In the genomic region with DNA sequence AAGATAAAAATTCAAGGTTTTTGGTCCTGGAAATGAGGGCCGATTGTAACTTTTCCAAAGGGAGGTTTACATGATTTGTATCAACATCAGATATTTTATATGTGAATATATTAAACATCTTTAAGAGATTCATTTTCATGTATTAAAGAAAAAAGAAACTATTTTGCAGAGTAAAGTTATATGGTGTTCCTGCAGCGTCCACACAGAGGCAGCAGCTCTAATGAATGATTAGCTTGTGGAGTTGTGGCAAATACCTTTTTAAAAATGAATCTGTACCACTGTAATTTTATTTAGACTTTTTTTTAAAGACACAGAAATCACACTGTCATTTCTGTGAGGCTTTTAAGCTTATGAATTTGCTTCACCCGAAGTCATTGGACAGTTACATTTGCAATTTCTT, we compare ENCODE assay signal across 23 cellular contexts. TPM values are rescaled to one million over a fixed set of nuclear protein-coding genes. Genes with fewer than 3 reads are reported as not detected.
A peak's percentile ranks its signal among the peaks of the same experiment; 100 is the strongest.
DNase-seq lines count a peak whose midpoint lies in the region; ATAC-seq and TF ChIP-seq lines count a peak whose summit lies in the region.
"Had no signal": no experiment of that assay in that cellular context is flagged by ENCODE, and none has a peak within 500 bp of the region (broad histone marks: within the 10 kb centered on the region; RNA-seq: fewer than 3 reads in every experiment).

No MANE protein-coding gene starts in this region.

- H3K27me3 ChIP-seq in HCT116 (ENCODE audit: insufficient read depth, low read length) (no peaks in the 10 kb centered on the region), brain microvascular endothelial cell (replicated peaks) (no peaks in the 10 kb centered on the region), foreskin keratinocyte (no peaks in the 10 kb centered on the region), heart right ventricle (no peaks in the 10 kb centered on the region)
- H3K27me3 ChIP-seq: Peyer's patch had no signal

- no peak overlapping the region for H3K4me3 ChIP-seq in HCT116 (replicated peaks in 1 of 2; ENCODE audit: low read depth in 1 of 2, low read length in 2 of 2)
- no peak overlapping the region for H3K4me3 ChIP-seq in brain microvascular endothelial cell (ENCODE audit: low read depth, low read length)
- no peak overlapping the region for H3K4me3 ChIP-seq in heart right ventricle
- H3K4me3 ChIP-seq: GM23248, HAP-1, Peyer's patch, SK-N-MC had no signal

- no peak overlapping the region for H3K9ac ChIP-seq in HCT116 (ENCODE audit: low read length)
- H3K9ac ChIP-seq: GM23248 had no signal

- H3K4me3 Mint-ChIP-seq in type B pancreatic cell = no peak overlapping the region
- H3K4me3 Mint-ChIP-seq: CD4-positive, CD25-positive, alpha-beta regulatory T cell had no signal

- in situ Hi-C loops in brain microvascular endothelial cell (cut with HindIII; ENCODE audit: low pct_ligation_motif_present, low sequenced_read_pairs) = no loop called here

- no peaks in the 10 kb centered on the region for H3K27me3 Mint-ChIP-seq in type B pancreatic cell
- H3K27me3 Mint-ChIP-seq: CD4-positive, CD25-positive, alpha-beta regulatory T cell had no signal

- WGBS in heart right ventricle, 2 donors = 65 to 83% methylated on average over 3 of the region's 3 CpGs

- no peaks in the 10 kb centered on the region for H3K79me2 ChIP-seq in HCT116 (ENCODE audit: insufficient read depth, low read length)

- no peaks in the 10 kb centered on the region for H4K20me1 ChIP-seq in HCT116 (ENCODE audit: insufficient read depth)

- H3K4me2 ChIP-seq in HCT116 (ENCODE audit: low read length) = no peak overlapping the region

- peaks cover 30% of the 10 kb centered on the region for H3K36me3 Mint-ChIP-seq in type B pancreatic cell

- no peaks in the 10 kb centered on the region for H3K36me3 ChIP-seq in HCT116 (ENCODE audit: control insufficient read depth in 1 of 2, insufficient read depth in 2 of 2, low read length in 2 of 2)
- no peaks in the 10 kb centered on the region for H3K36me3 ChIP-seq in brain microvascular endothelial cell (replicated peaks)
- peaks cover 0 to 49% (median 7%) of the 10 kb centered on the region in 9 donors for H3K36me3 ChIP-seq in heart right ventricle
- H3K36me3 ChIP-seq: HAP-1, Peyer's patch had no signal

- H3K4me1 ChIP-seq in HCT116 (ENCODE audit: control insufficient read depth in 1 of 2, insufficient read depth in 2 of 2, low read length in 2 of 2) (no peaks in the 10 kb centered on the region), foreskin keratinocyte (no peaks in the 10 kb centered on the region), heart right ventricle (no peaks in the 10 kb centered on the region)
- H3K4me1 ChIP-seq: HAP-1, Peyer's patch had no signal

- DNase-seq in HCT116 (ENCODE audit: low read depth, low spot score) (no peak), brain microvascular endothelial cell (no peak), foreskin keratinocyte (no peak), type B pancreatic cell (ENCODE audit: extremely low spot score, unreplicated experiment) (no peak), heart right ventricle (no peak), SW 1271 (lab: John Stamatoyannopoulos, UW) (no peak), SKM-1 treated with dmso at 0.1 percent for 144 hours (lab: John Stamatoyannopoulos, UW; ENCODE audit: unreplicated experiment) (no peak)
- DNase-seq: CD4-positive, CD25-positive, alpha-beta regulatory T cell; DMS153; DND-41; GM23248; KBM-7; NCI-H1092; NCI-H1417 treated with DMSO at 0.1 percent for 48 hours; NCI-H1694 treated with DMSO at 0.1 percent for 48 hours; NCI-H2081; NCI-H226; NCI-H510A; OCI-M1; Peyer's patch; SHP77 treated with DMSO at 0.1 percent for 48 hours had no signal

- no peaks in the 10 kb centered on the region for H3K9me3 ChIP-seq in HCT116 (ENCODE audit: control insufficient read depth in 1 of 2, insufficient read depth in 1 of 2, low read depth in 1 of 2, low read length in 2 of 2)
- H3K9me3 ChIP-seq in heart right ventricle = no peaks in the 10 kb centered on the region
- H3K9me3 ChIP-seq: HAP-1, Peyer's patch had no signal

- H2AFZ ChIP-seq in HCT116 (ENCODE audit: low read depth, low read length, poor library complexity, severe bottlenecking) = no peak overlapping the region
- H2AFZ ChIP-seq: GM23248 had no signal

- CTCF ChIA-PET in HCT116 (lab: Charles Lee) = no interaction called here

- H3K27ac Mint-ChIP-seq in type B pancreatic cell = no peak overlapping the region
- H3K27ac Mint-ChIP-seq: CD4-positive, CD25-positive, alpha-beta regulatory T cell had no signal

- no TSS peak for BruUV-seq in HCT116 (replicated peaks; lab: Mats Ljungman, UMichigan)

- RAD21 ChIA-PET in HCT116 (lab: Charles Lee; ENCODE audit: low non-redundant PET in 1 of 2, low total read pairs in 2 of 2, uncharacterized antibody in 2 of 2, unreplicated experiment in 2 of 2) = no interaction called here

- TF ChIP-seq POLR2A in HCT116 (IDR thresholded peaks at IDR 0.05; ENCODE audit: borderline replicate concordance, extremely low read depth, insufficient read depth, insufficient read length) = no peak

- no peaks in the 10 kb centered on the region for H3K9me2 ChIP-seq in HCT116 (ENCODE audit: insufficient read depth)

- ATAC-seq in HCT116 (no peak), foreskin keratinocyte (no peak), heart right ventricle (no peak)

- POLR2A ChIA-PET in HCT116 (lab: Charles Lee) = no interaction called here

- no peak for TF ChIP-seq CTCF in HCT116 (IDR thresholded peaks at IDR 0.05 in 2 of 3, conservative IDR thresholded peaks at IDR 0.05 in 1 of 3; ENCODE audit: borderline replicate concordance in 1 of 3, insufficient read depth in 1 of 3, low read depth in 2 of 3, low read length in 2 of 3)
- peak; percentile 27 for TF ChIP-seq CTCF in brain microvascular endothelial cell (IDR thresholded peaks at IDR 0.05; ENCODE audit: low read depth, low read length, missing control alignments)
- peak; percentile 33 for TF ChIP-seq CTCF in foreskin keratinocyte (conservative IDR thresholded peaks at IDR 0.05)
- peak; percentile 24 for TF ChIP-seq CTCF in type B pancreatic cell (conservative IDR thresholded peaks at IDR 0.05)
- no peak for TF ChIP-seq CTCF in heart right ventricle (IDR thresholded peaks at IDR 0.05)

- no peak overlapping the region for H3K27ac ChIP-seq in HCT116 (ENCODE audit: low read depth, low read length)
- H3K27ac ChIP-seq in brain microvascular endothelial cell = no peak overlapping the region
- H3K27ac ChIP-seq in foreskin keratinocyte = no peak overlapping the region
- no peak overlapping the region for H3K27ac ChIP-seq in heart right ventricle
- H3K27ac ChIP-seq: GM23248, Peyer's patch, SK-N-MC had no signal

- H3K9me3 Mint-ChIP-seq in type B pancreatic cell = no peaks in the 10 kb centered on the region

- H3K4me1 Mint-ChIP-seq in type B pancreatic cell (ENCODE audit: unreplicated experiment) = no peaks in the 10 kb centered on the region
- H3K4me1 Mint-ChIP-seq: CD4-positive, CD25-positive, alpha-beta regulatory T cell had no signal

- intact Hi-C loops in HCT116 (cut with micrococcal nuclease) (no loop called here), heart right ventricle (cut with DNase I) (no loop called here)

- 0 out of 2 replicates have a peak, but pooled peaks have one; percentile 4 for TF ChIP-seq RAD21 in HCT116 (IDR thresholded peaks at IDR 0.05; ENCODE audit: low read depth)

TF ChIP-seq in HCT116, 20 proteins besides CTCF, POLR2A, EP300 and RAD21 (continues in another document):
- TF ChIP-seq, protein P1, sequence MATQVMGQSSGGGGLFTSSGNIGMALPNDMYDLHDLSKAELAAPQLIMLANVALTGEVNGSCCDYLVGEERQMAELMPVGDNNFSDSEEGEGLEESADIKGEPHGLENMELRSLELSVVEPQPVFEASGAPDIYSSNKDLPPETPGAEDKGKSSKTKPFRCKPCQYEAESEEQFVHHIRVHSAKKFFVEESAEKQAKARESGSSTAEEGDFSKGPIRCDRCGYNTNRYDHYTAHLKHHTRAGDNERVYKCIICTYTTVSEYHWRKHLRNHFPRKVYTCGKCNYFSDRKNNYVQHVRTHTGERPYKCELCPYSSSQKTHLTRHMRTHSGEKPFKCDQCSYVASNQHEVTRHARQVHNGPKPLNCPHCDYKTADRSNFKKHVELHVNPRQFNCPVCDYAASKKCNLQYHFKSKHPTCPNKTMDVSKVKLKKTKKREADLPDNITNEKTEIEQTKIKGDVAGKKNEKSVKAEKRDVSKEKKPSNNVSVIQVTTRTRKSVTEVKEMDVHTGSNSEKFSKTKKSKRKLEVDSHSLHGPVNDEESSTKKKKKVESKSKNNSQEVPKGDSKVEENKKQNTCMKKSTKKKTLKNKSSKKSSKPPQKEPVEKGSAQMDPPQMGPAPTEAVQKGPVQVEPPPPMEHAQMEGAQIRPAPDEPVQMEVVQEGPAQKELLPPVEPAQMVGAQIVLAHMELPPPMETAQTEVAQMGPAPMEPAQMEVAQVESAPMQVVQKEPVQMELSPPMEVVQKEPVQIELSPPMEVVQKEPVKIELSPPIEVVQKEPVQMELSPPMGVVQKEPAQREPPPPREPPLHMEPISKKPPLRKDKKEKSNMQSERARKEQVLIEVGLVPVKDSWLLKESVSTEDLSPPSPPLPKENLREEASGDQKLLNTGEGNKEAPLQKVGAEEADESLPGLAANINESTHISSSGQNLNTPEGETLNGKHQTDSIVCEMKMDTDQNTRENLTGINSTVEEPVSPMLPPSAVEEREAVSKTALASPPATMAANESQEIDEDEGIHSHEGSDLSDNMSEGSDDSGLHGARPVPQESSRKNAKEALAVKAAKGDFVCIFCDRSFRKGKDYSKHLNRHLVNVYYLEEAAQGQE (IDR thresholded peaks at IDR 0.05; ENCODE audit: low read depth) = no peak
- TF ChIP-seq SRF (IDR thresholded peaks at IDR 0.05; ENCODE audit: low read depth) = no peak
- no peak for TF ChIP-seq EZH2phosphoT487 (IDR thresholded peaks at IDR 0.05; ENCODE audit: borderline replicate concordance)
- TF ChIP-seq FOSL1 (IDR thresholded peaks at IDR 0.05; ENCODE audit: low read depth) = no peak
- TF ChIP-seq TCF7L2 (IDR thresholded peaks at IDR 0.05; ENCODE audit: borderline replicate concordance, extremely low read depth, insufficient read depth, insufficient read length) = no peak
- TF ChIP-seq CBX3 (IDR thresholded peaks at IDR 0.05; ENCODE audit: low read depth) = no peak
- TF ChIP-seq POLR2AphosphoS5 (IDR thresholded peaks at IDR 0.05; ENCODE audit: low read depth, low read length) = no peak
- no peak for TF ChIP-seq JUND (IDR thresholded peaks at IDR 0.05)

RNA-seq across cellular contexts. Expression of gene FHDC1, which starts 25.6 kb away (rescaled TPM):
- 1.8 TPM for total RNA-seq in HCT116 (2021; ENCODE audit: unreplicated experiment)
- polyA plus RNA-seq in HCT116 (2012) = 0.39 and 0.44 TPM in 2 replicates
- 2.3 and 4.4 TPM in 2 replicates for total RNA-seq in foreskin keratinocyte
- 0.68 and 1.8 TPM in 2 replicates for polyA plus RNA-seq in foreskin keratinocyte
- total RNA-seq in type B pancreatic cell (ENCODE audit: low replicate concordance) = 23.1 and 78.0 TPM in 2 replicates
- total RNA-seq in heart right ventricle = under 1 TPM; 0.08 to 0.43 (median 0.18) TPM
- polyA plus RNA-seq in heart right ventricle = under 1 TPM; 0.19 to 0.29 TPM
- polyA plus RNA-seq: CD4-positive, CD25-positive, alpha-beta regulatory T cell had no signal

Comparison
In these comparisons a context has a peak if more than half of its experiments do, and no peak if none do; other contexts are left out.
1. CTCF ChIP-seq: peak in brain microvascular endothelial cell (single experiment), foreskin keratinocyte (single experiment) and type B pancreatic cell (single experiment); none in HCT116 (0 of 3) and heart right ventricle (0 of 9).